In genomic region chr11:36155301-36155700, GRCh38 we compare ENCODE assay signal across 2 cellular contexts.
TF ChIP-seq lines count a peak whose summit lies in the region.

No MANE protein-coding gene starts in this region.

TF ChIP-seq in liver, 16 proteins besides CTCF, POLR2A, EP300 and RAD21 (continued from another document):
- TF ChIP-seq, protein P1, sequence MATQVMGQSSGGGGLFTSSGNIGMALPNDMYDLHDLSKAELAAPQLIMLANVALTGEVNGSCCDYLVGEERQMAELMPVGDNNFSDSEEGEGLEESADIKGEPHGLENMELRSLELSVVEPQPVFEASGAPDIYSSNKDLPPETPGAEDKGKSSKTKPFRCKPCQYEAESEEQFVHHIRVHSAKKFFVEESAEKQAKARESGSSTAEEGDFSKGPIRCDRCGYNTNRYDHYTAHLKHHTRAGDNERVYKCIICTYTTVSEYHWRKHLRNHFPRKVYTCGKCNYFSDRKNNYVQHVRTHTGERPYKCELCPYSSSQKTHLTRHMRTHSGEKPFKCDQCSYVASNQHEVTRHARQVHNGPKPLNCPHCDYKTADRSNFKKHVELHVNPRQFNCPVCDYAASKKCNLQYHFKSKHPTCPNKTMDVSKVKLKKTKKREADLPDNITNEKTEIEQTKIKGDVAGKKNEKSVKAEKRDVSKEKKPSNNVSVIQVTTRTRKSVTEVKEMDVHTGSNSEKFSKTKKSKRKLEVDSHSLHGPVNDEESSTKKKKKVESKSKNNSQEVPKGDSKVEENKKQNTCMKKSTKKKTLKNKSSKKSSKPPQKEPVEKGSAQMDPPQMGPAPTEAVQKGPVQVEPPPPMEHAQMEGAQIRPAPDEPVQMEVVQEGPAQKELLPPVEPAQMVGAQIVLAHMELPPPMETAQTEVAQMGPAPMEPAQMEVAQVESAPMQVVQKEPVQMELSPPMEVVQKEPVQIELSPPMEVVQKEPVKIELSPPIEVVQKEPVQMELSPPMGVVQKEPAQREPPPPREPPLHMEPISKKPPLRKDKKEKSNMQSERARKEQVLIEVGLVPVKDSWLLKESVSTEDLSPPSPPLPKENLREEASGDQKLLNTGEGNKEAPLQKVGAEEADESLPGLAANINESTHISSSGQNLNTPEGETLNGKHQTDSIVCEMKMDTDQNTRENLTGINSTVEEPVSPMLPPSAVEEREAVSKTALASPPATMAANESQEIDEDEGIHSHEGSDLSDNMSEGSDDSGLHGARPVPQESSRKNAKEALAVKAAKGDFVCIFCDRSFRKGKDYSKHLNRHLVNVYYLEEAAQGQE (IDR thresholded peaks at IDR 0.05) = no peak
- no peak for TF ChIP-seq RXRA (IDR thresholded peaks at IDR 0.05)
TF ChIP-seq in liver: peak in this region for 1.

TF ChIP-seq in HepG2, 621 proteins besides CTCF, POLR2A, EP300 and RAD21 (continued from another document):
- TF ChIP-seq ZNF761 (CRISPR knock-in tag; conservative IDR thresholded peaks at IDR 0.05) (no peak), ZNF841 (CRISPR knock-in tag; IDR thresholded peaks at IDR 0.05; ENCODE audit: borderline replicate concordance) (no peak), TCF7 (IDR thresholded peaks at IDR 0.05; ENCODE audit: low read depth) (no peak), ZNF816 (CRISPR knock-in tag; IDR thresholded peaks at IDR 0.05; ENCODE audit: borderline replicate concordance) (no peak), RBFOX2 (IDR thresholded peaks at IDR 0.05; ENCODE audit: low read depth, low read length) (no peak), KLF11 (CRISPR knock-in tag; IDR thresholded peaks at IDR 0.05) (no peak), HNRNPK (IDR thresholded peaks at IDR 0.05; ENCODE audit: low read depth, low read length, poor library complexity, severe bottlenecking) (no peak)
- TF ChIP-seq, protein P2, sequence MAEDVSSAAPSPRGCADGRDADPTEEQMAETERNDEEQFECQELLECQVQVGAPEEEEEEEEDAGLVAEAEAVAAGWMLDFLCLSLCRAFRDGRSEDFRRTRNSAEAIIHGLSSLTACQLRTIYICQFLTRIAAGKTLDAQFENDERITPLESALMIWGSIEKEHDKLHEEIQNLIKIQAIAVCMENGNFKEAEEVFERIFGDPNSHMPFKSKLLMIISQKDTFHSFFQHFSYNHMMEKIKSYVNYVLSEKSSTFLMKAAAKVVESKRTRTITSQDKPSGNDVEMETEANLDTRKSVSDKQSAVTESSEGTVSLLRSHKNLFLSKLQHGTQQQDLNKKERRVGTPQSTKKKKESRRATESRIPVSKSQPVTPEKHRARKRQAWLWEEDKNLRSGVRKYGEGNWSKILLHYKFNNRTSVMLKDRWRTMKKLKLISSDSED (CRISPR knock-in tag; IDR thresholded peaks at IDR 0.05) = no peak
- TF ChIP-seq, protein P3, sequence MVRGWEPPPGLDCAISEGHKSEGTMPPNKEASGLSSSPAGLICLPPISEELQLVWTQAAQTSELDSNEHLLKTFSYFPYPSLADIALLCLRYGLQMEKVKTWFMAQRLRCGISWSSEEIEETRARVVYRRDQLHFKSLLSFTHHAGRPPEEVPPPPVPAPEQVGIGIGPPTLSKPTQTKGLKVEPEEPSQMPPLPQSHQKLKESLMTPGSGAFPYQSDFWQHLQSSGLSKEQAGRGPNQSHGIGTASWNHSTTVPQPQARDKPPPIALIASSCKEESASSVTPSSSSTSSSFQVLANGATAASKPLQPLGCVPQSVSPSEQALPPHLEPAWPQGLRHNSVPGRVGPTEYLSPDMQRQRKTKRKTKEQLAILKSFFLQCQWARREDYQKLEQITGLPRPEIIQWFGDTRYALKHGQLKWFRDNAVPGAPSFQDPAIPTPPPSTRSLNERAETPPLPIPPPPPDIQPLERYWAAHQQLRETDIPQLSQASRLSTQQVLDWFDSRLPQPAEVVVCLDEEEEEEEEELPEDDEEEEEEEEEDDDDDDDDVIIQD (CRISPR knock-in tag; IDR thresholded peaks at IDR 0.05; ENCODE audit: low read depth) = no peak
